Comparison of ENCODE assay signal across 8 cellular contexts in the genomic region with DNA sequence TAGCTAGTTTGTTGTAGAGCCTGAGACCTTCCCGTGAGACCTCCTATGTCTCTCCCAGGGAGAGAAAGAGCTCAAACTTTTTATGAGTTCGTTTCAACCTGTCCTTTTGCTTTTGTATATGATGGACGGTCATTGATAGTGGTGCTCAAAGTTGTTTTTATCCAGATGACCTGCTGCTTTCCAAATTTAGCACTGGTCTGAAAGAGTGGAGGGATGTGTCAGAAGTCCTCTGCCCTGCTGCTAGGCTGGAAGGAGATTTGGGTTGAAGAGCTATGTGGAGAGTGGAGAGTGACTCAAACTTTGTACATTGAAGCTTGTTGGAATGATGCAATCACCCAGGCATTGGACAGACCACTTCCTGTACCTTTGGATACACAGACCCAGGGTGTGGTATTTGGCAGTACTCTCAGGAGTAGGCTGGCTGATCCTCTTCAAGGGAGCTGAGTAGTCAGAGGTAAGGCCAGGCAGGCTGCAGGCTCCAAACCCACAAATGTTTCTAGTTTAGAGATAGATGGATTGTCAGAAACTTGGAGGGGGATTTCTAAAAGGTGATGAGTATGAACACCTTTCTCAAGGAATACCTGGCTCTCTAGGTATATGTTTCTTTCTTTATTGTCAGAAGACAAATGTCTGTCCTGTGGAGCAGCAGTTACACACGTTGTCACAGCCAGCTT. TPM values are rescaled to one million over a fixed set of nuclear protein-coding genes. Genes with fewer than 3 reads are reported as not detected.
DNase-seq lines count a peak whose midpoint lies in the region; ATAC-seq, FAIRE-seq and TF ChIP-seq lines count a peak whose summit lies in the region.

No MANE protein-coding gene starts in this region.

- peaks cover 3 to 7% of the 10 kb centered on the region in 2 donors for H3K27me3 Mint-ChIP-seq in natural killer cell treated with Interleukin-12 subunit alpha and Interleukin-12 subunit beta and Interleukin-15 and Interleukin-18, amount 100 ng/mL, for 72 hours

- WGBS in body of pancreas, 2 donors = 42 to 68% methylated on average over 3 to 4 of the region's 4 CpGs

- peak; percentile 74 for ATAC-seq in body of pancreas
- ATAC-seq in natural killer cell treated with Interleukin-12 subunit alpha and Interleukin-12 subunit beta and Interleukin-15 and Interleukin-18, amount 100 ng/mL, for 72 hours = peak; percentile 36 to 59

- no peaks in the 10 kb centered on the region for H3K27me3 ChIP-seq in body of pancreas

- H3K9me3 ChIP-seq in body of pancreas = no peaks in the 10 kb centered on the region

- no peak overlapping the region for H3K4me3 Mint-ChIP-seq in natural killer cell treated with Interleukin-12 subunit alpha and Interleukin-12 subunit beta and Interleukin-15 and Interleukin-18, amount 100 ng/mL, for 72 hours

- DNase-seq in DMS53 treated with DMSO at 0.1 percent for 48 hours (lab: John Stamatoyannopoulos, UW; ENCODE audit: unreplicated experiment) = peak; percentile 67
- DNase-seq in NB4 (ENCODE audit: low read depth) = peak; percentile 99
- DNase-seq in body of pancreas = peak; percentile 60 to 87 (median 74)
- DNase-seq in natural killer cell treated with Interleukin-12 subunit alpha and Interleukin-12 subunit beta and Interleukin-15 and Interleukin-18, amount 100 ng/mL, for 72 hours (ENCODE audit: low spot score) = no peak
- no peak for DNase-seq in GM13977 (ENCODE audit: low spot score)
- DNase-seq in frontal cortex (ENCODE audit: low spot score in 2 of 2) = no peak
- no peak for DNase-seq in D721Med (ENCODE audit: insufficient read length, low spot score)
- no peak for DNase-seq in activated CD4-positive, alpha-beta T cell treated with anti-CD3 and anti-CD28 coated beads, Interleukin-2, amount 50 U/mL, for 4 hours

- no peak overlapping the region for H3K27ac Mint-ChIP-seq in natural killer cell treated with Interleukin-12 subunit alpha and Interleukin-12 subunit beta and Interleukin-15 and Interleukin-18, amount 100 ng/mL, for 72 hours

- TF ChIP-seq POLR2A in NB4 (IDR thresholded peaks at IDR 0.05; ENCODE audit: extremely low read depth, insufficient read length) = no peak
- TF ChIP-seq POLR2A in body of pancreas (IDR thresholded peaks at IDR 0.05) = peak in 2 of 3 donors; percentile 16 to 41

- H3K4me1 Mint-ChIP-seq in natural killer cell treated with Interleukin-12 subunit alpha and Interleukin-12 subunit beta and Interleukin-15 and Interleukin-18, amount 100 ng/mL, for 72 hours (ENCODE audit: low read depth in 2 of 2) = peaks cover 0 to 5% of the 10 kb centered on the region in 2 donors

- TF ChIP-seq CTCF in NB4 (IDR thresholded peaks at IDR 0.05; ENCODE audit: low read depth, low read length) (no peak), body of pancreas (IDR thresholded peaks at IDR 0.05) (no peak), GM13977 (IDR thresholded peaks at IDR 0.05; ENCODE audit: extremely low read depth, insufficient read depth, missing control alignments) (no peak), D721Med (IDR thresholded peaks at IDR 0.05; ENCODE audit: insufficient read depth, missing control alignments) (no peak)

- H3K36me3 ChIP-seq in body of pancreas (replicated peaks in 1 of 2; ENCODE audit: insufficient read depth in 1 of 2, low read depth in 2 of 2) = no peaks in the 10 kb centered on the region

- in situ Hi-C loops in GM13977 (cut with MboI; ENCODE audit: low pct_unique_long_range_greater_than_20kb, low sequenced_read_pairs, unreplicated experiment) = no loop called here

- peak overlapping the region; percentile 7 for H3K4me3 ChIP-seq in NB4 (ENCODE audit: low read depth, low read length)
- H3K4me3 ChIP-seq in body of pancreas = no peak overlapping the region

- H3K36me3 Mint-ChIP-seq in natural killer cell treated with Interleukin-12 subunit alpha and Interleukin-12 subunit beta and Interleukin-15 and Interleukin-18, amount 100 ng/mL, for 72 hours = no peaks in the 10 kb centered on the region

- no peak for FAIRE-seq in frontal cortex (lab: Jason Lieb, UNC)
- no peak for FAIRE-seq in D721Med (lab: Jason Lieb, UNC)

- H3K9me3 Mint-ChIP-seq in natural killer cell treated with Interleukin-12 subunit alpha and Interleukin-12 subunit beta and Interleukin-15 and Interleukin-18, amount 100 ng/mL, for 72 hours = no peaks in the 10 kb centered on the region

- peak overlapping the region; percentile 42 to 86 (median 73) for H3K27ac ChIP-seq in body of pancreas

- peaks cover 55% of the 10 kb centered on the region for H3K4me1 ChIP-seq in body of pancreas

- intact Hi-C loops in body of pancreas (cut with DNase I) = no loop called here

RNA-seq across cellular contexts. Expression of a gene that starts 49.4 kb away (rescaled TPM):
- total RNA-seq in body of pancreas = 10 to 100 TPM; 33.5 to 44.8 TPM
- 10 to 100 TPM; 20.6 to 27.5 TPM for total RNA-seq in natural killer cell treated with Interleukin-12 subunit alpha and Interleukin-12 subunit beta and Interleukin-15 and Interleukin-18, amount 100 ng/mL, for 72 hours
- total RNA-seq in frontal cortex = 1.6 TPM

Comparison
In these comparisons a context has a peak if more than half of its experiments do, and no peak if none do; other contexts are left out.
1. DNase-seq: peak in DMS53 treated with DMSO at 0.1 percent for 48 hours (single experiment), NB4 (single experiment) and body of pancreas (4 of 4); none in natural killer cell treated with Interleukin-12 subunit alpha and Interleukin-12 subunit beta and Interleukin-15 and Interleukin-18, amount 100 ng/mL, for 72 hours (single experiment), GM13977 (single experiment), frontal cortex (0 of 2), D721Med (single experiment) and activated CD4-positive, alpha-beta T cell treated with anti-CD3 and anti-CD28 coated beads, Interleukin-2, amount 50 U/mL, for 4 hours (0 of 2).